In the genomic region with DNA sequence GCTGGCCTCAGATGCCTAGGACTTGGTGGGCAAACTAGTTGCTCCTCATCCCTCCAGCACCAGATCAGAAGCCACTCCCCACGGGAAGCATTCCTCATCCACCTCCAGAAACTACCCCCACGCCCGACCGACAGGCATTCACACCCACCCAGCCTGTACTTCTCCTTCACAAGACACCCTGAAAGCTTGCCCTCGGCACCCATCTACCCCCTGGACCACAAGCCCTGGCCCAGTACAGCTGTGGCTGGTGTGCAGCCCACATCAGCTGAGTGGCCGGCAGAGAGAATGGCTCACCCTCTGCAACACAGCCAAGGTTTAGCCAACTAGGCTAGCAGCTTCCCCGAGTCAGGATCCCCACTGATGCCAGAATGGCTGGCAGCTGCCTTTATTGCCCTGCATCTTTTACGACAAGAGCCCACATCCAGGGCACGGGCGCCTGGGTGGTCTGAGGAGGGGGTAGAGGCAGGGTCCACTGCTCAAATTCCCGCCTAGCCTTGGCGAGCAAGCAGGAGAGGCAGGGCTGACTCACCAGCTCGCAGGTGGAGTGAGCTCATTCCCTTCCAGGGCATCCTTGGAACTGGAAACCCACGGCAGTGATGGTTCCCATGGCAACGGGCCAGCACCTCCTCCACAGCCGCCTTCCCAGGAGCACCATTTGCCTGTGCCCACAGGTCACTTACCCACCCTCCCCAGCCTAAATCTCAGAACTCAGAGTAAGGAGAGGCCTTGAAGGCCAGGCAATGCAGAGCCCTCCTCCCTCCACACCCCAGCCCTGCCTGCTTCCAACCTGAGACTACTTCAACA, we compare ENCODE assay signal across 1 cellular context.
TF ChIP-seq lines count a peak whose summit lies in the region.

No MANE protein-coding gene starts in this region.

TF ChIP-seq in HEK293, 187 proteins besides CTCF, POLR2A, EP300 and RAD21 (continued from another document):
- TF ChIP-seq, protein P1, sequence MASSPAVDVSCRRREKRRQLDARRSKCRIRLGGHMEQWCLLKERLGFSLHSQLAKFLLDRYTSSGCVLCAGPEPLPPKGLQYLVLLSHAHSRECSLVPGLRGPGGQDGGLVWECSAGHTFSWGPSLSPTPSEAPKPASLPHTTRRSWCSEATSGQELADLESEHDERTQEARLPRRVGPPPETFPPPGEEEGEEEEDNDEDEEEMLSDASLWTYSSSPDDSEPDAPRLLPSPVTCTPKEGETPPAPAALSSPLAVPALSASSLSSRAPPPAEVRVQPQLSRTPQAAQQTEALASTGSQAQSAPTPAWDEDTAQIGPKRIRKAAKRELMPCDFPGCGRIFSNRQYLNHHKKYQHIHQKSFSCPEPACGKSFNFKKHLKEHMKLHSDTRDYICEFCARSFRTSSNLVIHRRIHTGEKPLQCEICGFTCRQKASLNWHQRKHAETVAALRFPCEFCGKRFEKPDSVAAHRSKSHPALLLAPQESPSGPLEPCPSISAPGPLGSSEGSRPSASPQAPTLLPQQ (tag by site-specific recombination; IDR thresholded peaks at IDR 0.05): peak; percentile 67; the same call in 1 of the 2 replicates
- TF ChIP-seq ZNF157 (tag by site-specific recombination; IDR thresholded peaks at IDR 0.05) (no peak), ZNF558 (tag by site-specific recombination; IDR thresholded peaks at IDR 0.05) (no peak), ZNF521 (tag by site-specific recombination; IDR thresholded peaks at IDR 0.05) (no peak), ZNF596 (tag by site-specific recombination; IDR thresholded peaks at IDR 0.05) (no peak), SP2 (tag by site-specific recombination; IDR thresholded peaks at IDR 0.05) (peak; percentile 16; the same call in 1 of the 2 replicates), HOXA7 (CRISPR knock-in tag; IDR thresholded peaks at IDR 0.05; ENCODE audit: borderline replicate concordance) (no peak), ZNF548 (tag by site-specific recombination; IDR thresholded peaks at IDR 0.05) (no peak), OSR2 (tag by site-specific recombination; IDR thresholded peaks at IDR 0.05) (no peak), ZNF530 (tag by site-specific recombination; IDR thresholded peaks at IDR 0.05; ENCODE audit: low read depth) (no peak), ZNF248 (tag by site-specific recombination; IDR thresholded peaks at IDR 0.05) (no peak), ZNF146 (tag by site-specific recombination; IDR thresholded peaks at IDR 0.05) (no peak), KLF8 (tag by site-specific recombination; IDR thresholded peaks at IDR 0.05) (no peak), ZNF366 (tag by site-specific recombination; conservative IDR thresholded peaks at IDR 0.05) (no peak)
